ENCODE assay signal across 23 cellular contexts in genomic region chr7:40891232-40891631, GRCh38.
"Had no signal": no experiment of that assay in that cellular context is flagged by ENCODE, and none has a peak within 500 bp of the region (broad histone marks: within the 10 kb centered on the region; RNA-seq: fewer than 3 reads in every experiment).

No MANE protein-coding gene starts in this region.

- H3K9me3 ChIP-seq: colonic mucosa had no signal

- H3K27ac ChIP-seq: colonic mucosa, coronary artery, dorsolateral prefrontal cortex, epithelial cell of prostate, esophagus muscularis mucosa, esophagus squamous epithelium, foreskin keratinocyte, gastrocnemius medialis, gastroesophageal sphincter, heart left ventricle, heart right ventricle had no signal

- H3K4me3 ChIP-seq: colonic mucosa, coronary artery, dorsolateral prefrontal cortex, esophagus muscularis mucosa, esophagus squamous epithelium, gastrocnemius medialis, gastroesophageal sphincter, heart left ventricle, heart right ventricle had no signal

- H3K4me1 ChIP-seq: colonic mucosa, gastrocnemius medialis, gastroesophageal sphincter, heart left ventricle, heart right ventricle had no signal

- DNase-seq: colonic mucosa; cortex of kidney; dermis blood vessel endothelial cell; dorsolateral prefrontal cortex; effector CD4-positive, alpha-beta T cell; effector CD8-positive, alpha-beta T cell; effector memory CD4-positive, alpha-beta T cell; effector memory CD8-positive, alpha-beta T cell; endodermal cell; erythroblast; esophagus squamous epithelium; foreskin fibroblast; foreskin keratinocyte; foreskin melanocyte; gastrocnemius medialis; glutamatergic neuron; head of caudate nucleus; heart left ventricle; heart right ventricle had no signal

- H3K36me3 ChIP-seq: colonic mucosa, esophagus muscularis mucosa, esophagus squamous epithelium, gastrocnemius medialis, gastroesophageal sphincter, heart left ventricle, heart right ventricle had no signal
